ENCODE assay signal across 8 cellular contexts in the genomic region with DNA sequence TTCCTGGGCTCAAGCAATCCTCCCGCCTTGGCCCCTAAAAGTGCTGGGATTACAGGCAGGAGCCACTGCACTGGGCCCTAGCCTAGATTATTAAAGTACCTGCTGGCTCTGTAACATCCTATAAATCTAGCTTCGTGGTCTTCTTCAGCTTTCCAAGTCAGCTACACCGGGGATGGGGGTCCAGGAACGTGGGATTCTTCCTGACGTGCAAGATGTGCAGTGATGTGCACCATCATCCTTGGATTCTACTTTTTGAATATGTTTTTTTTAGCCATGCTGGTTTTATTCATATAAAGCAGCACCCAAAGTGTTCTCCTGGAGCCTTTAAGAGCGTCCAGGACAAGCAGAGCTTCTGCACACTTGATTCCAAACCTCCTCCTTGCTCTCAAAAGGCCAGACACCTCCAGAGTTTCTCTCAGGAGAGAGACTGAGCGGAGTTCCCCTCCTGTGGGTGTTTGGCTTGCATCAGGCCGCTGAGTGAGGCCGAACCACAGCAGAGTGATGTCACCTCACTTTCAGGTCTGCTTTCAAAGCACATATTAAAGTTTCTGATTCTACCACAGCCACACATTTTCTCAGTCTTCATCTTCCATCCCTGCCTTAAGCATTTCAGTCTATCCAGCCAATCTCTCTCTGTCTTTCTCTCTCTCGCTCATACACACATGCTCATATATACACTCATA. TPM values are rescaled to one million over a fixed set of nuclear protein-coding genes. Genes with fewer than 3 reads are reported as not detected.
DNase-seq lines count a peak whose midpoint lies in the region; ATAC-seq and TF ChIP-seq lines count a peak whose summit lies in the region.

No MANE protein-coding gene starts in this region.

- TF ChIP-seq CTCF in choroid plexus epithelial cell (conservative IDR thresholded peaks at IDR 0.05; ENCODE audit: low read depth, low read length) (no peak), glutamatergic neuron (IDR thresholded peaks at IDR 0.05; ENCODE audit: partially characterized antibody, unreplicated experiment) (no peak), WTC11 (IDR thresholded peaks at IDR 0.05) (no peak)

- POLR2A ChIA-PET in WTC11 (lab: Charles Lee), result interaction anchor here (0.6 kb wide), 1 partner anchor 228 kb away, joined by 7 read pairs; no protein-coding TSS in a partner anchor

- H3K4me1 Mint-ChIP-seq in glutamatergic neuron (ENCODE audit: low read depth, unreplicated experiment), result peaks cover 21% of the 10 kb centered on the region
- H3K4me1 Mint-ChIP-seq in WTC11, result peaks cover 8% of the 10 kb centered on the region

- H3K36me3 Mint-ChIP-seq in glutamatergic neuron (ENCODE audit: unreplicated experiment) (no peaks in the 10 kb centered on the region), WTC11 (no peaks in the 10 kb centered on the region)

- H3K27ac Mint-ChIP-seq in glutamatergic neuron (ENCODE audit: unreplicated experiment) (no peak overlapping the region), WTC11 (no peak overlapping the region)

- ATAC-seq in GM18868 (IDR thresholded peaks at IDR 0.05; ENCODE audit: unreplicated experiment) (peak; percentile 77), HG03045 (IDR thresholded peaks at IDR 0.05; ENCODE audit: unreplicated experiment) (peak; percentile 76), WTC11 (no peak)

- CTCF ChIA-PET in WTC11 (lab: Charles Lee), result interaction anchor here (0.9 kb wide), 1 partner anchor 220 kb away, joined by 3 read pairs; no protein-coding TSS in a partner anchor

- H3K9me3 Mint-ChIP-seq in glutamatergic neuron (ENCODE audit: unreplicated experiment), result no peaks in the 10 kb centered on the region
- no peaks in the 10 kb centered on the region for H3K9me3 Mint-ChIP-seq in WTC11

- peak; percentile 53 to 59 (median 54) for DNase-seq in activated CD4-positive, CD25-positive, alpha-beta regulatory T cell (lab: John Stamatoyannopoulos, UW)
- DNase-seq in choroid plexus epithelial cell (ENCODE audit: low read depth), result peak; percentile 70
- peak; percentile 92 for DNase-seq in stimulated activated CD4-positive, alpha-beta T cell treated with anti-CD3 and anti-CD28 coated beads, Interleukin-4, amount 100 ng/mL, for 24 hours
- DNase-seq in A172 (ENCODE audit: low spot score), result no peak
- no peak for DNase-seq in glutamatergic neuron
- DNase-seq in WTC11 (ENCODE audit: low spot score), result no peak

- no peak overlapping the region for H3K4me3 Mint-ChIP-seq in glutamatergic neuron (ENCODE audit: unreplicated experiment)
- no peak overlapping the region for H3K4me3 Mint-ChIP-seq in WTC11

- H3K27me3 Mint-ChIP-seq in glutamatergic neuron (ENCODE audit: unreplicated experiment), result peaks cover 3% of the 10 kb centered on the region
- no peaks in the 10 kb centered on the region for H3K27me3 Mint-ChIP-seq in WTC11 (ENCODE audit: low read depth)

- no peak overlapping the region for H3K4me3 ChIP-seq in choroid plexus epithelial cell (ENCODE audit: low read depth, low read length)

TF ChIP-seq in WTC11, 78 proteins besides CTCF, POLR2A, EP300 and RAD21:
- TF ChIP-seq ZNF138 (CRISPR knock-in tag; conservative IDR thresholded peaks at IDR 0.05) (no peak), ZNF263 (CRISPR knock-in tag; IDR thresholded peaks at IDR 0.05; ENCODE audit: low read depth) (no peak), CREB1 (CRISPR knock-in tag; IDR thresholded peaks at IDR 0.05) (no peak), ZNF121 (CRISPR knock-in tag; IDR thresholded peaks at IDR 0.05) (no peak), NR1H2 (CRISPR knock-in tag; IDR thresholded peaks at IDR 0.05) (no peak), RORB (CRISPR knock-in tag; IDR thresholded peaks at IDR 0.05) (no peak), GRHL2 (CRISPR knock-in tag; IDR thresholded peaks at IDR 0.05; ENCODE audit: insufficient replicate concordance, severe bottlenecking) (no peak), SMAD4 (CRISPR knock-in tag; IDR thresholded peaks at IDR 0.05) (no peak), ATF1 (CRISPR knock-in tag; IDR thresholded peaks at IDR 0.05) (no peak), ZNF232 (CRISPR knock-in tag; IDR thresholded peaks at IDR 0.05) (no peak)
- TF ChIP-seq, protein P1, sequence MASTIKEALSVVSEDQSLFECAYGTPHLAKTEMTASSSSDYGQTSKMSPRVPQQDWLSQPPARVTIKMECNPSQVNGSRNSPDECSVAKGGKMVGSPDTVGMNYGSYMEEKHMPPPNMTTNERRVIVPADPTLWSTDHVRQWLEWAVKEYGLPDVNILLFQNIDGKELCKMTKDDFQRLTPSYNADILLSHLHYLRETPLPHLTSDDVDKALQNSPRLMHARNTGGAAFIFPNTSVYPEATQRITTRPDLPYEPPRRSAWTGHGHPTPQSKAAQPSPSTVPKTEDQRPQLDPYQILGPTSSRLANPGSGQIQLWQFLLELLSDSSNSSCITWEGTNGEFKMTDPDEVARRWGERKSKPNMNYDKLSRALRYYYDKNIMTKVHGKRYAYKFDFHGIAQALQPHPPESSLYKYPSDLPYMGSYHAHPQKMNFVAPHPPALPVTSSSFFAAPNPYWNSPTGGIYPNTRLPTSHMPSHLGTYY (CRISPR knock-in tag; IDR thresholded peaks at IDR 0.05), result no peak
- TF ChIP-seq, protein P2, sequence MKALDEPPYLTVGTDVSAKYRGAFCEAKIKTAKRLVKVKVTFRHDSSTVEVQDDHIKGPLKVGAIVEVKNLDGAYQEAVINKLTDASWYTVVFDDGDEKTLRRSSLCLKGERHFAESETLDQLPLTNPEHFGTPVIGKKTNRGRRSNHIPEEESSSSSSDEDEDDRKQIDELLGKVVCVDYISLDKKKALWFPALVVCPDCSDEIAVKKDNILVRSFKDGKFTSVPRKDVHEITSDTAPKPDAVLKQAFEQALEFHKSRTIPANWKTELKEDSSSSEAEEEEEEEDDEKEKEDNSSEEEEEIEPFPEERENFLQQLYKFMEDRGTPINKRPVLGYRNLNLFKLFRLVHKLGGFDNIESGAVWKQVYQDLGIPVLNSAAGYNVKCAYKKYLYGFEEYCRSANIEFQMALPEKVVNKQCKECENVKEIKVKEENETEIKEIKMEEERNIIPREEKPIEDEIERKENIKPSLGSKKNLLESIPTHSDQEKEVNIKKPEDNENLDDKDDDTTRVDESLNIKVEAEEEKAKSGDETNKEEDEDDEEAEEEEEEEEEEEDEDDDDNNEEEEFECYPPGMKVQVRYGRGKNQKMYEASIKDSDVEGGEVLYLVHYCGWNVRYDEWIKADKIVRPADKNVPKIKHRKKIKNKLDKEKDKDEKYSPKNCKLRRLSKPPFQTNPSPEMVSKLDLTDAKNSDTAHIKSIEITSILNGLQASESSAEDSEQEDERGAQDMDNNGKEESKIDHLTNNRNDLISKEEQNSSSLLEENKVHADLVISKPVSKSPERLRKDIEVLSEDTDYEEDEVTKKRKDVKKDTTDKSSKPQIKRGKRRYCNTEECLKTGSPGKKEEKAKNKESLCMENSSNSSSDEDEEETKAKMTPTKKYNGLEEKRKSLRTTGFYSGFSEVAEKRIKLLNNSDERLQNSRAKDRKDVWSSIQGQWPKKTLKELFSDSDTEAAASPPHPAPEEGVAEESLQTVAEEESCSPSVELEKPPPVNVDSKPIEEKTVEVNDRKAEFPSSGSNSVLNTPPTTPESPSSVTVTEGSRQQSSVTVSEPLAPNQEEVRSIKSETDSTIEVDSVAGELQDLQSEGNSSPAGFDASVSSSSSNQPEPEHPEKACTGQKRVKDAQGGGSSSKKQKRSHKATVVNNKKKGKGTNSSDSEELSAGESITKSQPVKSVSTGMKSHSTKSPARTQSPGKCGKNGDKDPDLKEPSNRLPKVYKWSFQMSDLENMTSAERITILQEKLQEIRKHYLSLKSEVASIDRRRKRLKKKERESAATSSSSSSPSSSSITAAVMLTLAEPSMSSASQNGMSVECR (CRISPR knock-in tag; IDR thresholded peaks at IDR 0.05; ENCODE audit: borderline replicate concordance), result no peak

RNA-seq across cellular contexts. Expression of a gene that starts 33.4 kb away (rescaled TPM):
- total RNA-seq in A172 (2014; rRNA removed; shearing (Covaris generic)), result 8.3 and 9.9 TPM in 2 replicates
- total RNA-seq in glutamatergic neuron (ENCODE audit: unreplicated experiment) (12.9 TPM), WTC11 (2021) (10.5 to 11.5 TPM (median 11.1 TPM) in 3 replicates)

Comparison
In these comparisons a context has a peak if more than half of its experiments do, and no peak if none do; other contexts are left out.
1. DNase-seq: peak in activated CD4-positive, CD25-positive, alpha-beta regulatory T cell (4 of 4), choroid plexus epithelial cell (single experiment) and stimulated activated CD4-positive, alpha-beta T cell treated with anti-CD3 and anti-CD28 coated beads, Interleukin-4, amount 100 ng/mL, for 24 hours (single experiment); none in A172 (single experiment), glutamatergic neuron (single experiment) and WTC11 (single experiment).